In the genomic region with DNA sequence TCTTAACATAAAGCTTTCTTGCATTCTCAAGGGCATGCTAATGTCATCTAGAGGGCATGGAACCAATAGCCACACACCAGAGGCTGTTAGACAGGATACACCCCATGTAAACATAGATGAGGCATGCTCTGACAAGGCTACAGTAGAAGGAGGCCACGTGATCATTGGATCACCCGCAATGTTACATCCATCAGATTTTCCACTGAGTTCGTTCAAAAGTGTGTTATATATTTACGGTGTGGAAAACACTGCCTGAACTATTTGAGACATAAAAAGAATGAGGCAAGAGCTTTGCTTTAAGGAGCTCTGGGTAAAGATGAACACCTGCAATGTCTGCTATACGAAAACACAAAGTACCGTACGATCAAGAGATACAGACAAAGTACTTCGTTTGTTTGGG, we compare ENCODE assay signal across 10 cellular contexts.
DNase-seq lines count a peak whose midpoint lies in the region; ATAC-seq lines count a peak whose summit lies in the region.
"Had no signal": no experiment of that assay in that cellular context is flagged by ENCODE, and none has a peak within 500 bp of the region (broad histone marks: within the 10 kb centered on the region; RNA-seq: fewer than 3 reads in every experiment).

No MANE protein-coding gene starts in this region.

- DNase-seq in amniotic epithelial cell (ENCODE audit: low read depth) (peak; percentile 49), globus pallidus (ENCODE audit: low spot score) (peak; percentile 63), NCI-H748 (lab: John Stamatoyannopoulos, UW; ENCODE audit: unreplicated experiment) (no peak)
- DNase-seq in activated CD8-positive, alpha-beta memory T cell treated with anti-CD3 and anti-CD28 coated beads, Interleukin-2, amount 50 U/mL, for 48 hours, result no peak
- DNase-seq: activated naive CD4-positive, alpha-beta T cell treated with anti-CD3 and anti-CD28 coated beads, Interleukin-2, amount 50 U/mL, for 16 hours; naive B cell had no signal

- no peak overlapping the region for H3K4me3 ChIP-seq in skeletal muscle satellite cell (ENCODE audit: low read length)

- ATAC-seq in HG03342 (IDR thresholded peaks at IDR 0.05; ENCODE audit: unreplicated experiment) (peak; percentile 17), HG03108 (IDR thresholded peaks at IDR 0.05; ENCODE audit: unreplicated experiment) (no peak), HG03469 (IDR thresholded peaks at IDR 0.05; ENCODE audit: unreplicated experiment) (no peak)

- H3K9ac ChIP-seq in skeletal muscle satellite cell (ENCODE audit: low read depth, low read length), result peak overlapping the region; percentile 16

- H3K4me1 ChIP-seq in skeletal muscle satellite cell (ENCODE audit: control insufficient read depth, insufficient read depth, low read length), result peaks cover 8% of the 10 kb centered on the region

- H3K36me3 ChIP-seq in skeletal muscle satellite cell (ENCODE audit: insufficient read depth, low read length), result no peaks in the 10 kb centered on the region

- H3K9me3 ChIP-seq in skeletal muscle satellite cell (replicated peaks; ENCODE audit: low read length), result no peaks in the 10 kb centered on the region

- no peaks in the 10 kb centered on the region for H3K27me3 ChIP-seq in skeletal muscle satellite cell (ENCODE audit: control insufficient read depth, insufficient read depth, low read length)

- H3K4me2 ChIP-seq in skeletal muscle satellite cell (ENCODE audit: low read length), result peak overlapping the region; percentile 46

Comparison
In these comparisons a context has a peak if more than half of its experiments do, and no peak if none do; other contexts are left out.
1. DNase-seq: peak in amniotic epithelial cell (single experiment) and globus pallidus (single experiment); none in NCI-H748 (single experiment) and activated CD8-positive, alpha-beta memory T cell treated with anti-CD3 and anti-CD28 coated beads, Interleukin-2, amount 50 U/mL, for 48 hours (single experiment).